ENCODE assay signal across 22 cellular contexts in genomic region chr5:149166591-149167100, GRCh38. TPM values are rescaled to one million over a fixed set of nuclear protein-coding genes. Genes with fewer than 3 reads are reported as not detected.
DNase-seq lines count a peak whose midpoint lies in the region; ATAC-seq, FAIRE-seq and TF ChIP-seq lines count a peak whose summit lies in the region.
"Had no signal": no experiment of that assay in that cellular context is flagged by ENCODE, and none has a peak within 500 bp of the region (broad histone marks: within the 10 kb centered on the region; RNA-seq: fewer than 3 reads in every experiment).

No MANE protein-coding gene starts in this region.

- no peak overlapping the region for H3K27ac ChIP-seq in IMR-90 (ENCODE audit: insufficient read depth, low read length)
- H3K27ac ChIP-seq in astrocyte (ENCODE audit: low read depth, low read length), result peak overlapping the region; percentile 10
- peak overlapping the region; percentile 3 for H3K27ac ChIP-seq in subcutaneous abdominal adipose tissue (ENCODE audit: low read depth, low read length)
- H3K27ac ChIP-seq: BLaER1 had no signal

- peak overlapping the region; percentile 44 for H2BK5ac ChIP-seq in IMR-90 (ENCODE audit: low read depth, low read length, poor library complexity, severe bottlenecking)

- H3K4me1 ChIP-seq in IMR-90 (ENCODE audit: control insufficient read depth, insufficient read depth, low read length) (peaks cover 18% of the 10 kb centered on the region), astrocyte (ENCODE audit: insufficient read depth, low read length) (peaks cover 29% of the 10 kb centered on the region), subcutaneous abdominal adipose tissue (ENCODE audit: control insufficient read depth in 5 of 5, insufficient read depth in 5 of 5, low read length in 5 of 5) (peaks cover 0 to 54% (median 7%) of the 10 kb centered on the region in 5 donors)
- H3K4me1 ChIP-seq: BLaER1, Caco-2, HAP-1 had no signal

- BruUV-seq in IMR-90 (replicated peaks; lab: Mats Ljungman, UMichigan), result no TSS peak

- no peak overlapping the region for H3K4ac ChIP-seq in IMR-90 (ENCODE audit: low read depth, low read length)

- TF ChIP-seq POLR2A in IMR-90 (IDR thresholded peaks at IDR 0.05; ENCODE audit: low read depth, low read length), result no peak

- H3K9me3 ChIP-seq in IMR-90 (ENCODE audit: control insufficient read depth, insufficient read depth, low read length) (no peaks in the 10 kb centered on the region), astrocyte (ENCODE audit: insufficient read depth, low read depth, low read length) (no peaks in the 10 kb centered on the region), subcutaneous abdominal adipose tissue (ENCODE audit: control insufficient read depth in 5 of 5, low read length in 5 of 5) (no peaks in the 10 kb centered on the region)
- H3K9me3 ChIP-seq: BLaER1, Caco-2, HAP-1 had no signal

- H3K9me3 Mint-ChIP-seq in astrocyte (ENCODE audit: unreplicated experiment), result no peaks in the 10 kb centered on the region
- H3K9me3 Mint-ChIP-seq: CD4-positive, alpha-beta T cell; GM23338 had no signal

- no peak overlapping the region for H3K56ac ChIP-seq in IMR-90 (ENCODE audit: extremely low read depth, insufficient read depth, low read length)

- no peak overlapping the region for H3K14ac ChIP-seq in IMR-90 (replicated peaks; ENCODE audit: low read depth, low read length)

- H3K18ac ChIP-seq in IMR-90 (ENCODE audit: low read depth, low read length), result no peak overlapping the region; the same call in 1 of the 2 replicates

- H3K4me3 Mint-ChIP-seq in astrocyte (ENCODE audit: unreplicated experiment), result no peak overlapping the region
- H3K4me3 Mint-ChIP-seq: CD4-positive, alpha-beta T cell; GM23338; IgD-negative memory B cell had no signal

- H4K8ac ChIP-seq in IMR-90 (ENCODE audit: low read depth in 2 of 2, low read length in 2 of 2), result no peak overlapping the region; a peak in 1 of 4 replicates

- TF ChIP-seq RAD21 in IMR-90 (IDR thresholded peaks at IDR 0.05; ENCODE audit: low read length), result no peak

- H3K4me2 ChIP-seq in IMR-90 (ENCODE audit: low read depth, low read length) (no peak overlapping the region), astrocyte (ENCODE audit: low read length) (no peak overlapping the region)
- H3K4me2 ChIP-seq: BLaER1, GM23338 had no signal

- dilution Hi-C loops in IMR-90 (cut with HindIII; ENCODE audit: low sequenced_read_pairs, unreplicated experiment), result no loop called here

- H2BK20ac ChIP-seq in IMR-90 (ENCODE audit: low read depth, low read length), result no peak overlapping the region

- H3K27me3 ChIP-seq in IMR-90 (ENCODE audit: control insufficient read depth, insufficient read depth, low read length), result no peaks in the 10 kb centered on the region
- H3K27me3 ChIP-seq in astrocyte (ENCODE audit: insufficient read depth, low read length), result no peaks in the 10 kb centered on the region
- no peaks in the 10 kb centered on the region for H3K27me3 ChIP-seq in subcutaneous abdominal adipose tissue (ENCODE audit: control insufficient read depth in 5 of 5, insufficient read depth in 4 of 5, low read length in 5 of 5)
- H3K27me3 ChIP-seq: BLaER1 had no signal

- H3K27me3 Mint-ChIP-seq in astrocyte (ENCODE audit: low read depth, unreplicated experiment), result peaks cover 7% of the 10 kb centered on the region

- CTCF ChIA-PET in IMR-90 (lab: Yijun Ruan, JAX), result no interaction called here

- H2AK9ac ChIP-seq in IMR-90 (replicated peaks; ENCODE audit: low read depth, low read length, poor library complexity), result no peak overlapping the region

- H2BK15ac ChIP-seq in IMR-90 (ENCODE audit: low read depth, low read length), result peak overlapping the region; percentile 2; the same call in 2 of the 3 replicates

- no peak overlapping the region for H3K9ac ChIP-seq in IMR-90 (ENCODE audit: low read depth, low read length)
- H3K9ac ChIP-seq in astrocyte (ENCODE audit: low read length), result no peak overlapping the region
- H3K9ac ChIP-seq in subcutaneous abdominal adipose tissue (ENCODE audit: low read length in 5 of 5), result no peak overlapping the region
- H3K9ac ChIP-seq: BLaER1 had no signal

- H2AK5ac ChIP-seq in IMR-90 (ENCODE audit: low read depth, low read length), result no peak overlapping the region

- in situ Hi-C loops in IMR-90 (cut with MboI; ENCODE audit: low sequenced_read_pairs), result loop anchor here (25.0 kb wide), 1 partner anchor 396 kb away; the partner anchor contains the start of gene CSNK1A1

- peaks cover 2% of the 10 kb centered on the region for H3K36me3 Mint-ChIP-seq in astrocyte (ENCODE audit: low read depth, unreplicated experiment)
- H3K36me3 Mint-ChIP-seq: IgD-negative memory B cell had no signal

- H2AFZ ChIP-seq in IMR-90 (replicated peaks; ENCODE audit: low read length, poor library complexity), result no peak overlapping the region
- no peak overlapping the region for H2AFZ ChIP-seq in astrocyte (ENCODE audit: low read depth, low read length)
- H2AFZ ChIP-seq: GM23338 had no signal

- no peak overlapping the region for H3K27ac Mint-ChIP-seq in astrocyte (ENCODE audit: unreplicated experiment)
- H3K27ac Mint-ChIP-seq: CD4-positive, alpha-beta T cell; GM23338; IgD-negative memory B cell had no signal

- POLR2A ChIA-PET in IMR-90 (lab: Charles Lee; ENCODE audit: unreplicated experiment), result no interaction called here

- no peak for ATAC-seq in IMR-90 (ENCODE audit: low read depth)
- no peak for ATAC-seq in HG03039 (IDR thresholded peaks at IDR 0.05; ENCODE audit: unreplicated experiment)
- no peak for ATAC-seq in GM21619 (IDR thresholded peaks at IDR 0.05; ENCODE audit: unreplicated experiment)
- ATAC-seq: GM23338 had no signal

- H3K9me1 ChIP-seq in IMR-90 (ENCODE audit: insufficient read depth, low read length), result peaks cover 35% of the 10 kb centered on the region

- no peak overlapping the region for H4K5ac ChIP-seq in IMR-90 (ENCODE audit: low read depth, low read length)

- H3K36me3 ChIP-seq in IMR-90 (ENCODE audit: control insufficient read depth, insufficient read depth, low read length) (peaks cover 3% of the 10 kb centered on the region; the same call in 1 of the 2 replicates), astrocyte (ENCODE audit: insufficient read depth, low read length) (no peaks in the 10 kb centered on the region), subcutaneous abdominal adipose tissue (ENCODE audit: control insufficient read depth in 5 of 5, insufficient read depth in 5 of 5, low read length in 5 of 5) (peaks cover 0 to 4% (median 0%) of the 10 kb centered on the region in 5 donors)
- H3K36me3 ChIP-seq: BLaER1, HAP-1 had no signal

- no peak overlapping the region for H4K91ac ChIP-seq in IMR-90 (ENCODE audit: insufficient read depth, low read depth, low read length)

- H3K4me1 Mint-ChIP-seq in astrocyte (ENCODE audit: low read depth, unreplicated experiment), result peaks cover 21% of the 10 kb centered on the region

- H3K79me2 ChIP-seq in astrocyte (ENCODE audit: insufficient read depth, low read length), result no peaks in the 10 kb centered on the region

- H3K4me3 ChIP-seq in IMR-90 (ENCODE audit: insufficient read depth, low read depth, low read length) (no peak overlapping the region), astrocyte (ENCODE audit: insufficient read depth, low read depth, low read length) (no peak overlapping the region), subcutaneous abdominal adipose tissue (ENCODE audit: low read depth in 1 of 5, low read length in 5 of 5) (no peak overlapping the region)
- H3K4me3 ChIP-seq: BLaER1, GM23338, HAP-1 had no signal

- H3K79me1 ChIP-seq in IMR-90 (ENCODE audit: low read depth in 1 of 2, low read length in 2 of 2), result peaks cover 43 to 83% of the 10 kb centered on the region in 2 experiments

- intact Hi-C loops in IMR-90 (cut with micrococcal nuclease), result no loop called here

- no peak overlapping the region for H2BK120ac ChIP-seq in IMR-90 (ENCODE audit: low read depth, low read length)

- 0 out of 2 replicates have a peak overlapping the region, but pooled peaks have one; percentile 8 for H3K23ac ChIP-seq in IMR-90 (ENCODE audit: low read depth, low read length)

- no peaks in the 10 kb centered on the region for H4K20me1 ChIP-seq in IMR-90 (ENCODE audit: insufficient read depth, low read length)
- H4K20me1 ChIP-seq in astrocyte (ENCODE audit: insufficient read depth, low read length), result no peaks in the 10 kb centered on the region
- H4K20me1 ChIP-seq: BLaER1 had no signal

- DNase-seq in IMR-90 (peak; percentile 36), astrocyte (ENCODE audit: low read depth) (no peak), fibroblast of gingiva (ENCODE audit: low read depth) (peak; percentile 60), NCI-H748 treated with DMSO at 0.1 percent for 48 hours (lab: John Stamatoyannopoulos, UW) (no peak)
- DNase-seq: ACHN; Caco-2; CD4-positive, alpha-beta T cell; DMS79 treated with DMSO at 0.1 percent for 48 hours; Karpas-422; NCI-H1694; NCI-H2081; NCI-H2171; NCI-H345 had no signal

- no peak for FAIRE-seq in astrocyte (lab: Jason Lieb, UNC)
- FAIRE-seq: HTR-8/SVneo had no signal

- no peak for TF ChIP-seq CTCF in IMR-90 (conservative IDR thresholded peaks at IDR 0.05; ENCODE audit: low read depth, low read length)
- TF ChIP-seq CTCF in astrocyte (IDR thresholded peaks at IDR 0.05; ENCODE audit: insufficient read depth, low read depth, low read length), result no peak

TF ChIP-seq in IMR-90, 13 proteins besides CTCF, POLR2A, EP300 and RAD21 (continues in another document):
- TF ChIP-seq CEBPB (IDR thresholded peaks at IDR 0.05; ENCODE audit: low read depth, low read length), result no peak
- TF ChIP-seq MAZ (IDR thresholded peaks at IDR 0.05; ENCODE audit: borderline replicate concordance, low read depth, low read length), result no peak
- TF ChIP-seq, protein P1, sequence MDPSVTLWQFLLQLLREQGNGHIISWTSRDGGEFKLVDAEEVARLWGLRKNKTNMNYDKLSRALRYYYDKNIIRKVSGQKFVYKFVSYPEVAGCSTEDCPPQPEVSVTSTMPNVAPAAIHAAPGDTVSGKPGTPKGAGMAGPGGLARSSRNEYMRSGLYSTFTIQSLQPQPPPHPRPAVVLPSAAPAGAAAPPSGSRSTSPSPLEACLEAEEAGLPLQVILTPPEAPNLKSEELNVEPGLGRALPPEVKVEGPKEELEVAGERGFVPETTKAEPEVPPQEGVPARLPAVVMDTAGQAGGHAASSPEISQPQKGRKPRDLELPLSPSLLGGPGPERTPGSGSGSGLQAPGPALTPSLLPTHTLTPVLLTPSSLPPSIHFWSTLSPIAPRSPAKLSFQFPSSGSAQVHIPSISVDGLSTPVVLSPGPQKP (IDR thresholded peaks at IDR 0.05; ENCODE audit: borderline replicate concordance, low read depth, low read length), result no peak
- TF ChIP-seq FOS (IDR thresholded peaks at IDR 0.05; ENCODE audit: low read depth, low read length), result no peak
- TF ChIP-seq RFX5 (IDR thresholded peaks at IDR 0.05; ENCODE audit: low read depth, low read length), result no peak
- no peak for TF ChIP-seq BHLHE40 (IDR thresholded peaks at IDR 0.05; ENCODE audit: low read depth, low read length)
- no peak for TF ChIP-seq MAFK (IDR thresholded peaks at IDR 0.05; ENCODE audit: low read depth, low read length)

RNA-seq across cellular contexts. Expression of gene ABLIM3, which starts 25.4 kb away (rescaled TPM):
- 33.3 and 34.2 TPM in 2 replicates for total RNA-seq in IMR-90 (2012; rRNA removed)
- 69.9 and 71.1 TPM in 2 replicates for polyA plus RNA-seq in IMR-90 (2012; rRNA removed)
- 33.1 and 46.6 TPM in 2 replicates for polyA plus RNA-seq in IMR-90 (2012; cell fraction: cytosol; rRNA removed)
- polyA plus RNA-seq in IMR-90 (2012; cell fraction: nucleus; rRNA removed; ENCODE audit: low replicate concordance), result 125 and 174 TPM in 2 replicates
- total RNA-seq in astrocyte, result 3.9 and 6.4 TPM in 2 replicates
- total RNA-seq: Caco-2; CD4-positive, alpha-beta T cell; OCI-LY7 had no signal

Comparison
In these comparisons a context has a peak if more than half of its experiments do, and no peak if none do; other contexts are left out.
1. DNase-seq: peak in IMR-90 (single experiment) and fibroblast of gingiva (single experiment); none in astrocyte (single experiment) and NCI-H748 treated with DMSO at 0.1 percent for 48 hours (single experiment).